6 cellular contexts compared by ENCODE assay signal in the genomic region with DNA sequence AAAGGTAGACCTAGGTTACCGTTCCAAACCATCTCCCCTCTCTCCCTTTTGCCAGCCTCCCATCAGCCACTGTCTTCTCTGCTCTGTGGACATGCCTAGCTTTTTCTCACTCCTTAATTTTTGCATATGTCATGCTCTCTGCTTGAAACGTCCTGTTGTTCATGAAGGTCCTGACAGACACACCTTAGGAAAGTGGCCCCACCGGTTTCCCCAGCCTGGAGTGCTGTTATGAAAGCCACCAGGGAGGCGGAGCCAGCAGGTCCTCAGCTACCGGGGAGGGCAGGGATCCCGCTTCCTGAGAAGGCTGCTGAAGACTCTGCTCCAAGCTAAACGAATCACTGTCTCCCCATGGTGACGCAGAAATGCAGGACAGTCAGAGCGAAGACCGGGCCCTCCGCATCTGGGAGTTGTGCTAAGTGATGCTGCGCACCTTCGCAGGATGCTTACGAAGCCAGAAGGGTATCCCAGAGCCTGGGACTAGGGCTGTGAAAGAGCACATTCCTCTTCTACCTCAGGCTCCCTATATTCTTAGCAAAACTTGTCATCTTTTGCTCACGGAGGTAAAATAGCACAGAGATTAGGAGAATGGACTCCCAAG. TPM values are rescaled to one million over a fixed set of nuclear protein-coding genes. Genes with fewer than 3 reads are reported as not detected.
A peak's percentile ranks its signal among the peaks of the same experiment; 100 is the strongest.
DNase-seq lines count a peak whose midpoint lies in the region; ATAC-seq and TF ChIP-seq lines count a peak whose summit lies in the region.

No MANE protein-coding gene starts in this region.

- no peaks in the 10 kb centered on the region for H3K9me3 ChIP-seq in psoas muscle

- TF ChIP-seq CTCF in 22Rv1 (IDR thresholded peaks at IDR 0.05) (peak; percentile 43), psoas muscle (IDR thresholded peaks at IDR 0.05) (no peak)

- WGBS in psoas muscle, 3 donors = 25 to 31% (median 30%) methylated on average over 15 of the region's 15 CpGs

- H3K27me3 ChIP-seq in psoas muscle (ENCODE audit: insufficient read depth in 3 of 3, low read length in 2 of 3) = peaks cover 0 to 29% (median 10%) of the 10 kb centered on the region in 3 donors

- H3K4me3 ChIP-seq in psoas muscle = peak overlapping the region; percentile 57

- DNase-seq in NCI-H2227 (lab: John Stamatoyannopoulos, UW; ENCODE audit: unreplicated experiment) = peak; percentile 34
- peak; percentile 81 for DNase-seq in ecto neural progenitor cell (ENCODE audit: low spot score)
- DNase-seq in psoas muscle = no peak
- DNase-seq in NK-92 treated with Interleukin-12 subunit alpha and Interleukin-12 subunit beta, amount 100 ng/mL, for 24 hours (lab: John Stamatoyannopoulos, UW) = no peak

- H3K36me3 ChIP-seq in psoas muscle (ENCODE audit: insufficient read depth in 1 of 2, low read depth in 1 of 2) = no peaks in the 10 kb centered on the region

- intact Hi-C loops in psoas muscle (cut with DNase I) = loop anchor here in 1 of 2 donors (5.0 kb wide), 1 partner anchor 251 kb away; no protein-coding TSS in a partner anchor

- peak overlapping the region; percentile 100 for H3K27ac ChIP-seq in 22Rv1
- H3K27ac ChIP-seq in psoas muscle = no peak overlapping the region

- peaks cover 21% of the 10 kb centered on the region for H3K4me1 ChIP-seq in psoas muscle

- ATAC-seq in psoas muscle = peak in 3 of 4 donors; percentile 22 to 46 (median 35)
- no peak for ATAC-seq in GM19035 (IDR thresholded peaks at IDR 0.05; ENCODE audit: unreplicated experiment)

RNA-seq across cellular contexts. Expression of a gene that starts 2.3 kb away (rescaled TPM):
- total RNA-seq in psoas muscle = under 1 TPM in 2 of 4 donors, not detected in 2; 0.36 to 0.42 TPM
- polyA plus RNA-seq in psoas muscle = 1 to 10 TPM in 1 of 3 donors, under 1 TPM in 2; 0.34 to 1.2 (median 0.77) TPM

RNA-seq across cellular contexts. Expression of a gene that starts 10.4 kb away (rescaled TPM):
- 1 to 10 TPM in 1 of 4 donors, under 1 TPM in 3; 0.57 to 1.5 (median 0.72) TPM for total RNA-seq in psoas muscle
- polyA plus RNA-seq in psoas muscle = under 1 TPM; 0.17 to 0.40 (median 0.40) TPM

RNA-seq across cellular contexts. Expression of a gene that starts 23.4 kb away (rescaled TPM):
- 10 to 100 TPM in 2 of 4 donors, 1 to 10 TPM in 2; 6.1 to 11.9 (median 10.1) TPM for total RNA-seq in psoas muscle
- 1 to 10 TPM; 2.0 to 4.4 (median 4.3) TPM for polyA plus RNA-seq in psoas muscle

RNA-seq across cellular contexts. Expression of a gene that starts 33.8 kb away (rescaled TPM):
- total RNA-seq in psoas muscle = 100 to 1,000 TPM; 113 to 148 (median 139) TPM
- polyA plus RNA-seq in psoas muscle = 100 to 1,000 TPM; 233 to 321 (median 236) TPM

RNA-seq across cellular contexts. Expression of a gene that starts 33.8 kb away (rescaled TPM):
- total RNA-seq in psoas muscle = 1 to 10 TPM; 1.9 to 4.9 (median 2.4) TPM
- polyA plus RNA-seq in psoas muscle = 1 to 10 TPM in 1 of 3 donors, under 1 TPM in 2; 0.69 to 2.4 (median 0.87) TPM

Comparison
In these comparisons a context has a peak if more than half of its experiments do, and no peak if none do; other contexts are left out.
1. DNase-seq: peak in NCI-H2227 (single experiment) and ecto neural progenitor cell (single experiment); none in psoas muscle (0 of 2) and NK-92 treated with Interleukin-12 subunit alpha and Interleukin-12 subunit beta, amount 100 ng/mL, for 24 hours (single experiment).